Comparison of ENCODE assay signal across 9 cellular contexts in the genomic region with DNA sequence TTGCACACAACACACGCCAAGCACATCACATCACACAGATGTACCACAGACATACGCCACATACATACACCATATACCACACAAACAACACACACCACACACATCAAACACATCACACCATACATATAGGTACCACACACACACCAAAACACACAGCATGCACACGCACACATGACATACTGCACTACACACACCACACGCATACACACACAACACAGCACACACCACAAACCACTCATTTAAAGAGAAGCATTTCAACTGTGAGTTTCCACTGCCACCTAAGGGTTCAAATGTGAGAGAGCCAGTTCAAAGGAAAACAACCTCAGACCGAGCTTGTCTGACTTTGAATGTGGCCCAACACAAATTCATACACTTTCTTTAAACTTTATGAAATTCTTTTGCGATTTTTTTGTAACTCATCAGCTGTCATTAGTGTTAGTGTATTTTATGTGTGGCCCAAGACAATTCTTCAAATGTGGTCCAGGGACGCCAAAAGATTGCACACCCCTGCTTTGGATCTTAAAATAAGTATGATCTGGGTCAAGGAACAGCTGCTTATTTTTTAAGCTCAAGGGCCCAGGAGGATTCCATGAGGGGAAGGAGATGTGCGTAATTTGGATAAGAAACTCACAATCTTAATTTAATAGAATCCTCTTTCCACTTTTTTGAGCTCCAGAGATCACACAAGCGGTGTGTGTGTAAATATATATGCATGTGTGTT.
DNase-seq lines count a peak whose midpoint lies in the region; ATAC-seq and TF ChIP-seq lines count a peak whose summit lies in the region.
"Had no signal": no experiment of that assay in that cellular context is flagged by ENCODE, and none has a peak within 500 bp of the region (broad histone marks: within the 10 kb centered on the region; RNA-seq: fewer than 3 reads in every experiment).

No MANE protein-coding gene starts in this region.

- H3K27me3 ChIP-seq in A673 (replicated peaks; ENCODE audit: insufficient read depth, low read depth, low read length, poor library complexity) (no peaks in the 10 kb centered on the region), OCI-LY3 (ENCODE audit: low read depth, low read length) (peaks cover 28% of the 10 kb centered on the region), heart left ventricle (peaks cover 0 to 11% (median 0%) of the 10 kb centered on the region in 9 donors)

- H3K9me3 ChIP-seq in A673 (ENCODE audit: low read depth, low read length, poor library complexity, severe bottlenecking) (no peaks in the 10 kb centered on the region), OCI-LY3 (ENCODE audit: insufficient read depth, low read length) (no peaks in the 10 kb centered on the region), heart left ventricle (no peaks in the 10 kb centered on the region)

- DNase-seq in A673 (ENCODE audit: low spot score): peak; percentile 17
- DNase-seq in HEK293T (ENCODE audit: extremely low spot score): no peak
- no peak for DNase-seq in heart left ventricle
- DNase-seq in superior temporal gyrus (ENCODE audit: extremely low spot score): peak; percentile 81
- no peak for DNase-seq in natural killer cell
- no peak for DNase-seq in activated CD8-positive, alpha-beta memory T cell treated with anti-CD3 and anti-CD28 coated beads for 24 hours
- no peak for DNase-seq in posterior cingulate gyrus

- H3K36me3 ChIP-seq in A673 (ENCODE audit: insufficient read depth, low read length, poor library complexity, severe bottlenecking) (no peaks in the 10 kb centered on the region), OCI-LY3 (replicated peaks; ENCODE audit: low read depth, low read length) (no peaks in the 10 kb centered on the region), heart left ventricle (no peaks in the 10 kb centered on the region)

- TF ChIP-seq CTCF in A673 (conservative IDR thresholded peaks at IDR 0.05; ENCODE audit: low read depth, low read length) (peak; percentile 46), OCI-LY3 (IDR thresholded peaks at IDR 0.05; ENCODE audit: low read depth, low read length) (peak; percentile 88), heart left ventricle (IDR thresholded peaks at IDR 0.05) (peak; percentile 22 to 76 (median 52)), natural killer cell (IDR thresholded peaks at IDR 0.05) (no peak)

- intact Hi-C loops in A673 (cut with micrococcal nuclease; ENCODE audit: unreplicated experiment): loop anchor here (10.0 kb wide), 1 partner anchor 125 kb away; no protein-coding TSS in a partner anchor
- intact Hi-C loops in heart left ventricle (cut with DNase I): loop anchor here (1.0 to 10.0 kb wide), 12 partner anchors 95 to 497 kb away; no protein-coding TSS in a partner anchor
- intact Hi-C loops in natural killer cell (cut with micrococcal nuclease): no loop called here
- intact Hi-C loops in posterior cingulate gyrus (cut with DNase I): loop anchor here (1.0 kb wide), 2 partner anchors 496 to 501 kb away; no protein-coding TSS in a partner anchor

- no peak overlapping the region for H3K27ac Mint-ChIP-seq in natural killer cell
- H3K27ac Mint-ChIP-seq: activated naive CD4-positive, alpha-beta T cell treated with anti-CD3 and anti-CD28 coated beads, Interleukin-2, amount 50 U/mL, for 24 hours had no signal

- H3K4me2 ChIP-seq in OCI-LY3 (ENCODE audit: low read length): no peak overlapping the region

- peak in 2 of 4 donors; percentile 46 to 50 for ATAC-seq in heart left ventricle
- no peak for ATAC-seq in natural killer cell

- H3K9ac ChIP-seq in OCI-LY3 (ENCODE audit: low read length): no peak overlapping the region

- H3K4me1 ChIP-seq in A673 (ENCODE audit: insufficient read depth, low read length, poor library complexity, severe bottlenecking): no peaks in the 10 kb centered on the region
- H3K4me1 ChIP-seq in OCI-LY3 (ENCODE audit: low read length): peaks cover 27% of the 10 kb centered on the region
- H3K4me1 ChIP-seq in heart left ventricle: peaks cover 0 to 12% (median 4%) of the 10 kb centered on the region in 12 donors

- no peak overlapping the region for H2AFZ ChIP-seq in OCI-LY3 (ENCODE audit: low read depth, low read length)

- H3K27me3 Mint-ChIP-seq in natural killer cell (ENCODE audit: low read depth in 2 of 2): peaks cover 4 to 7% of the 10 kb centered on the region in 2 donors
- H3K27me3 Mint-ChIP-seq: activated naive CD4-positive, alpha-beta T cell treated with anti-CD3 and anti-CD28 coated beads, Interleukin-2, amount 50 U/mL, for 24 hours had no signal

- H3K9me3 Mint-ChIP-seq in natural killer cell: no peaks in the 10 kb centered on the region
- H3K9me3 Mint-ChIP-seq: activated naive CD4-positive, alpha-beta T cell treated with anti-CD3 and anti-CD28 coated beads, Interleukin-2, amount 50 U/mL, for 24 hours had no signal

- peaks cover 0 to 5% of the 10 kb centered on the region in 2 donors for H3K4me1 Mint-ChIP-seq in natural killer cell

- H4K20me1 ChIP-seq in OCI-LY3 (ENCODE audit: insufficient read depth, low read length): no peaks in the 10 kb centered on the region

- 52 to 65% (median 59%) methylated on average over 9 of the region's 9 CpGs for WGBS in heart left ventricle, 4 donors

- no peaks in the 10 kb centered on the region for H3K79me2 ChIP-seq in OCI-LY3 (ENCODE audit: low read length)

- CTCF ChIA-PET in A673 (lab: Charles Lee) (interaction anchor here (0.8 to 1.3 kb wide), 3 partner anchors 496 to 506 kb away, joined by 4 to 33 read pairs (median 10); no protein-coding TSS in a partner anchor), HEK293T (lab: Yijun Ruan, JAX) (interaction anchor here (0.7 to 5.1 kb wide), 10 partner anchors 173 to 790 kb away, joined by 3 to 74 read pairs (median 4); no protein-coding TSS in a partner anchor)

- no peak overlapping the region for H3K4me3 Mint-ChIP-seq in natural killer cell
- H3K4me3 Mint-ChIP-seq: activated naive CD4-positive, alpha-beta T cell treated with anti-CD3 and anti-CD28 coated beads, Interleukin-2, amount 50 U/mL, for 24 hours had no signal

- H3K27ac ChIP-seq in A673 (ENCODE audit: low read depth, low read length, poor library complexity, severe bottlenecking) (no peak overlapping the region), OCI-LY3 (ENCODE audit: low read length) (no peak overlapping the region), heart left ventricle (no peak overlapping the region)

- POLR2A ChIA-PET in A673 (lab: Charles Lee; ENCODE audit: low non-redundant PET) (no interaction called here), HEK293T (lab: Yijun Ruan, JAX) (interaction anchor here (1.4 kb wide), 1 partner anchor 496 kb away, joined by 4 read pairs; no protein-coding TSS in a partner anchor)

- no peak overlapping the region for H3K4me3 ChIP-seq in A673 (ENCODE audit: low read depth, low read length, poor library complexity, severe bottlenecking)
- H3K4me3 ChIP-seq in OCI-LY3 (ENCODE audit: low read length): no peak overlapping the region
- no peak overlapping the region for H3K4me3 ChIP-seq in heart left ventricle

- no TSS peak for BruUV-seq in A673 (replicated peaks; lab: Mats Ljungman, UMichigan)

- TF ChIP-seq POLR2A in heart left ventricle (IDR thresholded peaks at IDR 0.05): no peak

- H3K36me3 Mint-ChIP-seq in natural killer cell: no peaks in the 10 kb centered on the region
- H3K36me3 Mint-ChIP-seq: activated naive CD4-positive, alpha-beta T cell treated with anti-CD3 and anti-CD28 coated beads, Interleukin-2, amount 50 U/mL, for 24 hours had no signal

TF ChIP-seq in HEK293T, 16 proteins besides CTCF, POLR2A, EP300 and RAD21:
- TF ChIP-seq ELF4 (IDR thresholded peaks at IDR 0.05) (no peak), LEF1 (IDR thresholded peaks at IDR 0.05; ENCODE audit: borderline replicate concordance) (no peak), HDGF (IDR thresholded peaks at IDR 0.05; ENCODE audit: borderline replicate concordance) (no peak), ARNT (IDR thresholded peaks at IDR 0.05) (no peak), PKNOX1 (IDR thresholded peaks at IDR 0.05) (no peak), BHLHE40 (IDR thresholded peaks at IDR 0.05; ENCODE audit: borderline replicate concordance) (no peak), FOXK2 (IDR thresholded peaks at IDR 0.05) (no peak), TARDBP (IDR thresholded peaks at IDR 0.05) (peak; percentile 8; the same call in 1 of the 2 replicates)
TF ChIP-seq in HEK293T: peak in this region for 1.

Comparison
In these comparisons a context has a peak if more than half of its experiments do, and no peak if none do; other contexts are left out.
1. DNase-seq: peak in A673 (single experiment) and superior temporal gyrus (single experiment); none in HEK293T (single experiment), heart left ventricle (0 of 5), natural killer cell (single experiment), activated CD8-positive, alpha-beta memory T cell treated with anti-CD3 and anti-CD28 coated beads for 24 hours (single experiment) and posterior cingulate gyrus (0 of 10).